7 cellular contexts compared by ENCODE assay signal in the genomic region with DNA sequence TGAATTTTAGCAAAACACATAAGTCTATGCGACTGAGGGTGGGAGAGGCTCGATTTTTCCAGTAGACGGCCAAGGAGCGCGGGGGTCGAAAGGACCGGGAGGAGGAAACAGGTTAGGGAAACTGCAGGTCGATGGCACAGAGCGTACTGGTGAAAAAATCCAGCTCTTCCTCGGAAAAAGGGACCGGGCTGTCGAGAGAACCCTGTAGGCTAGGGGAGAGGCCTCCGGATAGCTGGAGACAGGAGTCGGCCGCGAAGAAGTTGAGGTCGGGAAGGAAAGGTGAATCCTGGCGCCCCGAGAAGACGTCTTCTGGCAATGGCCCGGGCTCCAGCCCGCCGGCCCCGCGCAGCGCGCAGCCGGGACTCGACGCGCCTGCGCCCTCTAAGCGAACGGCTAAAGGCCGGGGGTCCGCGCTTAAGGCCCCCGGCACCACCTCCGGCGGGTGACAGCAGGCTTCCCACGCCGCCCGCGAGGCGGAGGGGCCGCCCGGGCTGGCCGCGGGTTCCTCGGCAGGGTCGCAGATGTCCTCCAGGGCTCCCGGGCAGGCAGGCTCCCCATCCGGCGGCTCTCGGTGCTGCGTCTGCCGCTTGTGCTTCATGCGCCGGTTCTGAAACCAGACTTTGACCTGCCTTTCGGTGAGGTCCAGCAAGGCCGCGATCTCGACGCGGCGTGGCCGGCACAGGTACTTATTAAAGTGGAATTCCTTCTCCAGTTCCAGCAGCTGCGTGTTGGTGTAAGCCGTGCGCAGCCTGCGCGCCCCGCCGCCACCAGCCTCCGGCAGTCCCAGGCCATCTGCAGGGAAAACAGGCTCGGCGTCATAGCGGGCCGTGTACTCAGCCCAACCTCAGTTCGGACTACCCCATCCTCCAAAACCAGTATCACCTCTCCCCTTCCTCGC. TPM values are rescaled to one million over a fixed set of nuclear protein-coding genes. Genes with fewer than 3 reads are reported as not detected.
A peak's percentile ranks its signal among the peaks of the same experiment; 100 is the strongest.
DNase-seq lines count a peak whose midpoint lies in the region; ATAC-seq and TF ChIP-seq lines count a peak whose summit lies in the region.

No MANE protein-coding gene starts in this region.

- peak; percentile 57 for ATAC-seq in GM18867 (IDR thresholded peaks at IDR 0.05; ENCODE audit: unreplicated experiment)
- no peak for ATAC-seq in lung (ENCODE audit: insufficient read depth, low FRiP score)
- ATAC-seq in omental fat pad (ENCODE audit: low FRiP score), result no peak

- H3K36me3 ChIP-seq in duodenal mucosa (ENCODE audit: control insufficient read depth in 1 of 2, insufficient read depth in 2 of 2, low read length in 2 of 2), result no peaks in the 10 kb centered on the region
- no peaks in the 10 kb centered on the region for H3K36me3 ChIP-seq in lung (ENCODE audit: control insufficient read depth in 2 of 2, insufficient read depth in 2 of 2, low read length in 2 of 2)

- peak overlapping the region; percentile 79 for H3K27ac ChIP-seq in duodenal mucosa (ENCODE audit: low read depth, low read length)
- peak overlapping the region; percentile 76 to 79 for H3K27ac ChIP-seq in lung (ENCODE audit: low read depth in 1 of 2, low read length in 1 of 2)

- H3K27me3 ChIP-seq in duodenal mucosa (ENCODE audit: control insufficient read depth in 1 of 2, insufficient read depth in 2 of 2, low read length in 2 of 2) (peaks cover 40 to 65% of the 10 kb centered on the region in 2 donors), lung (ENCODE audit: control insufficient read depth, insufficient read depth) (no peaks in the 10 kb centered on the region)

- TF ChIP-seq CTCF in lung (IDR thresholded peaks at IDR 0.05; ENCODE audit: control extremely low read depth, extremely low read depth), result no peak
- TF ChIP-seq CTCF in omental fat pad (IDR thresholded peaks at IDR 0.05), result no peak

- WGBS in lung, 2 donors, result 1% methylated on average over 80 to 81 of the region's 81 CpGs

- H3K9me3 ChIP-seq in duodenal mucosa (ENCODE audit: control insufficient read depth in 1 of 2, low read length in 2 of 2) (no peaks in the 10 kb centered on the region), lung (ENCODE audit: control insufficient read depth in 2 of 2, insufficient read depth in 1 of 2, low read length in 1 of 2) (no peaks in the 10 kb centered on the region)

- H3K4me3 ChIP-seq in duodenal mucosa (ENCODE audit: low read depth in 1 of 2, low read length in 2 of 2), result peak overlapping the region; percentile 69 to 72
- H3K4me3 ChIP-seq in lung, result peak overlapping the region; percentile 47

- H3K9ac ChIP-seq in duodenal mucosa (ENCODE audit: low read depth in 1 of 2, low read length in 2 of 2), result peak overlapping the region; percentile 59 to 68

- H3K4me1 ChIP-seq in duodenal mucosa (ENCODE audit: control insufficient read depth in 1 of 2, insufficient read depth in 2 of 2, low read length in 2 of 2) (peaks cover 0 to 6% of the 10 kb centered on the region in 2 donors), lung (ENCODE audit: control insufficient read depth in 2 of 2, insufficient read depth in 2 of 2, low read length in 2 of 2) (peaks cover 0 to 3% of the 10 kb centered on the region in 2 donors)

- peak; percentile 78 for DNase-seq in HT1080 (ENCODE audit: low read depth)
- peak; percentile 37 to 48 for DNase-seq in activated CD4-positive, alpha-beta T cell treated with anti-CD3 and anti-CD28 coated beads for 4 hours
- no peak for DNase-seq in lung (ENCODE audit: low spot score)
- DNase-seq in stimulated activated naive CD4-positive, alpha-beta T cell (lab: John Stamatoyannopoulos, UW), result peak in 5 of 6 experiments; percentile 38 to 74 (median 61)
- no peak for DNase-seq in omental fat pad (ENCODE audit: low spot score)

RNA-seq across cellular contexts. Expression of gene HOXB2, which starts 1.7 kb away (rescaled TPM):
- 34.3 and 40.1 TPM in 2 replicates for total RNA-seq in HT1080 (2014; rRNA removed; shearing (Covaris generic))
- polyA plus RNA-seq in HT1080 (2015; cell fraction: cytosol; rRNA removed), result 52.9 and 59.0 TPM in 2 replicates
- polyA plus RNA-seq in HT1080 (2015; cell fraction: nucleus; rRNA removed), result 59.0 and 66.8 TPM in 2 replicates
- total RNA-seq in lung, result 10 to 100 TPM in 1 of 2 donors, 1 to 10 TPM in 1; 6.7 to 13.9 TPM
- 1 to 10 TPM; 4.1 to 7.8 TPM for polyA plus RNA-seq in lung
- 10 to 100 TPM in 3 of 4 donors, 1 to 10 TPM in 1; 9.7 to 35.2 (median 16.3) TPM for total RNA-seq in omental fat pad

RNA-seq across cellular contexts. Expression of gene HOXB1, which starts 12.4 kb away (rescaled TPM):
- total RNA-seq in HT1080 (2014; rRNA removed; shearing (Covaris generic)), result not detected in 2 replicates
- polyA plus RNA-seq in HT1080 (2015; cell fraction: cytosol; rRNA removed), result not detected in 2 replicates
- not detected in 2 replicates for polyA plus RNA-seq in HT1080 (2015; cell fraction: nucleus; rRNA removed)
- not detected for total RNA-seq in lung
- not detected for polyA plus RNA-seq in lung
- total RNA-seq in omental fat pad, result not detected

RNA-seq across cellular contexts. Expression of gene HOXB4, which starts 34.9 kb away (rescaled TPM):
- 3.9 and 4.3 TPM in 2 replicates for total RNA-seq in HT1080 (2014; rRNA removed; shearing (Covaris generic))
- 3.3 and 4.4 TPM in 2 replicates for polyA plus RNA-seq in HT1080 (2015; cell fraction: cytosol; rRNA removed)
- polyA plus RNA-seq in HT1080 (2015; cell fraction: nucleus; rRNA removed), result 12.6 and 13.8 TPM in 2 replicates
- total RNA-seq in lung (1 to 10 TPM; 3.5 to 6.7 TPM), omental fat pad (1 to 10 TPM; 1.6 to 8.7 (median 3.4) TPM)
- polyA plus RNA-seq in lung, result 1 to 10 TPM; 1.4 to 1.7 TPM

RNA-seq across cellular contexts. Expression of gene HOXB3, which starts 46.8 kb away (rescaled TPM):
- 3.0 and 4.2 TPM in 2 replicates for total RNA-seq in HT1080 (2014; rRNA removed; shearing (Covaris generic))
- 2.4 and 4.3 TPM in 2 replicates for polyA plus RNA-seq in HT1080 (2015; cell fraction: cytosol; rRNA removed)
- polyA plus RNA-seq in HT1080 (2015; cell fraction: nucleus; rRNA removed), result 17.3 and 30.1 TPM in 2 replicates
- total RNA-seq in lung (10 to 100 TPM in 1 of 2 donors, 1 to 10 TPM in 1; 8.6 to 21.1 TPM), omental fat pad (10 to 100 TPM in 2 of 4 donors, 1 to 10 TPM in 2; 4.8 to 30.3 (median 10.6) TPM)
- 1 to 10 TPM; 1.9 to 4.9 TPM for polyA plus RNA-seq in lung

RNA-seq across cellular contexts. Expression of gene HOXB5, which starts 50.4 kb away (rescaled TPM):
- 0.47 and 0.51 TPM in 2 replicates for total RNA-seq in HT1080 (2014; rRNA removed; shearing (Covaris generic))
- 3.2 and 3.6 TPM in 2 replicates for polyA plus RNA-seq in HT1080 (2015; cell fraction: cytosol; rRNA removed)
- 23.0 and 23.5 TPM in 2 replicates for polyA plus RNA-seq in HT1080 (2015; cell fraction: nucleus; rRNA removed)
- total RNA-seq in lung, result 1 to 10 TPM; 2.6 to 2.9 TPM
- 1 to 10 TPM; 1.8 TPM for polyA plus RNA-seq in lung
- 1 to 10 TPM in 2 of 4 donors, under 1 TPM in 2; 0.72 to 3.3 (median 1.4) TPM for total RNA-seq in omental fat pad

Comparison
In these comparisons a context has a peak if more than half of its experiments do, and no peak if none do; other contexts are left out.
1. DNase-seq: peak in HT1080 (single experiment), activated CD4-positive, alpha-beta T cell treated with anti-CD3 and anti-CD28 coated beads for 4 hours (2 of 2) and stimulated activated naive CD4-positive, alpha-beta T cell (5 of 6); none in lung (single experiment) and omental fat pad (single experiment).